ENCODE assay signal across 1 cellular context in the genomic region with DNA sequence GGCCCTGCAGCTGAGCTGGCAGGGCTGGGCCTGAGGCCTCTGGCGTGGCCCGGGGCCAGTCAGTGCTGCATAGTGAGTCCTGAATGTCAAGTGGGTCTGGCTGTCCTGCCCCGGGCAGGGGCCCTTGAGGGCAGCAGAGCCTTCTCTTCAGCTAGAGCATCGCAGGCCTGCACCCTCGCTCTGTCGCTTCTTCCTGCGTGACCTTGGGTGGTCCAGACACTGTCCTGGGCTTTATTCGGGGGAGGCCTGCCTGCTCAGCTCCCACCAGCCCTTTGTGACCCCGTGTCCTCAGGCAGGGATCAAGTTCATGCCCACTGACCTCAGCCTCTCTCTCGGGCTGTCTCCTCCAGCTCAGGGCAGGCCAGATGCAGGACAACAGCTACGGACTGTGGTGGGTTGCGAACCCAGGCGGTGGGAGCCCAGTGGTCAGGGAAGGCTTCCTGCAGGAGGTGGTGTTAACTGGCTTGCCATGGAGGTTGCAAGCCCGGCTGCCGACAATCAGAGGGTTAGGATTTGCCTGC.
TF ChIP-seq lines count a peak whose summit lies in the region.

No MANE protein-coding gene starts in this region.

TF ChIP-seq in endothelial cell of umbilical vein, 7 proteins besides CTCF, POLR2A, EP300 and RAD21:
- TF ChIP-seq JUN (IDR thresholded peaks at IDR 0.05; ENCODE audit: borderline replicate concordance, insufficient read depth, insufficient read length, low read depth) (no peak), POLR2AphosphoS5 (IDR thresholded peaks at IDR 0.05; ENCODE audit: insufficient read depth, low read depth, low read length) (no peak), EZH2 (IDR thresholded peaks at IDR 0.05; ENCODE audit: borderline replicate concordance, low read depth, low read length, severe bottlenecking) (no peak), FOS (IDR thresholded peaks at IDR 0.05; ENCODE audit: borderline replicate concordance, insufficient read depth, low read length) (no peak), GATA2 (IDR thresholded peaks at IDR 0.05; ENCODE audit: insufficient read depth, insufficient read length, low read depth, low read length) (no peak), MYC (IDR thresholded peaks at IDR 0.05; ENCODE audit: low read depth, low read length) (no peak)
- TF ChIP-seq, protein P1, sequence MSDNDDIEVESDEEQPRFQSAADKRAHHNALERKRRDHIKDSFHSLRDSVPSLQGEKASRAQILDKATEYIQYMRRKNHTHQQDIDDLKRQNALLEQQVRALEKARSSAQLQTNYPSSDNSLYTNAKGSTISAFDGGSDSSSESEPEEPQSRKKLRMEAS (IDR thresholded peaks at IDR 0.05; ENCODE audit: insufficient read depth, insufficient read length), result no peak
TF ChIP-seq in endothelial cell of umbilical vein: peak in this region for 0.
